Comparison of ENCODE assay signal across 16 cellular contexts in the genomic region with DNA sequence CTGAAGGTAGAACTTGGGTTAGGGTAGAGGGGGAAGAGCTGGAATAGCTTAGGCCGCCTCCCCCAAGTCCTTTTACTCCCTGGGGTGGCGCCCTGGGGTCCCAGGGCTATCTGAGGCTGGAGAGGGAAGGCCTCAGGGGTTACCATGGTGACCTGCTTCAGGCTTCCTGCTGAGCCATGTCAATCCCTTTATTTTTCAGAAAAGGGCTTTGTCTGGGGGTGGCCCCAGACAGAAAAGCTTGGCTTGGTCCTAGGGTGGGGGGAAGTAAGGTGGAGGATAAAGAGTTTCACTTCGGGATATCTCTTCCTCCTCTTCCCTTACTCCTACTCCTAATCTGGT. TPM values are rescaled to one million over a fixed set of nuclear protein-coding genes. Genes with fewer than 3 reads are reported as not detected.
DNase-seq lines count a peak whose midpoint lies in the region; ATAC-seq, FAIRE-seq and TF ChIP-seq lines count a peak whose summit lies in the region.
"Had no signal": no experiment of that assay in that cellular context is flagged by ENCODE, and none has a peak within 500 bp of the region (broad histone marks: within the 10 kb centered on the region; RNA-seq: fewer than 3 reads in every experiment).

No MANE protein-coding gene starts in this region.

- H3K36me3 Mint-ChIP-seq in activated CD8-positive, alpha-beta memory T cell treated with anti-CD3 and anti-CD28 coated beads, Interleukin-2, amount 10 ng/mL, durations not matched to agents 7 days and 5 days = no peaks in the 10 kb centered on the region
- H3K36me3 Mint-ChIP-seq in brain = peaks cover 46% of the 10 kb centered on the region
- H3K36me3 Mint-ChIP-seq in mesothelial cell of epicardium = peaks cover 7% of the 10 kb centered on the region

- no peak for FAIRE-seq in small intestine (lab: Jason Lieb, UNC)

- peaks cover 0 to 3% of the 10 kb centered on the region in 2 donors for H3K36me3 ChIP-seq in small intestine (ENCODE audit: control insufficient read depth in 2 of 2, insufficient read depth in 2 of 2, low read length in 2 of 2)

- H3K4me1 Mint-ChIP-seq in activated CD8-positive, alpha-beta memory T cell treated with anti-CD3 and anti-CD28 coated beads, Interleukin-2, amount 10 ng/mL, durations not matched to agents 7 days and 5 days = peaks cover 7% of the 10 kb centered on the region
- peaks cover 81% of the 10 kb centered on the region for H3K4me1 Mint-ChIP-seq in brain
- H3K4me1 Mint-ChIP-seq in mesothelial cell of epicardium = peaks cover 24% of the 10 kb centered on the region

- peaks cover 4% of the 10 kb centered on the region for H3K27me3 Mint-ChIP-seq in activated CD8-positive, alpha-beta memory T cell treated with anti-CD3 and anti-CD28 coated beads, Interleukin-2, amount 10 ng/mL, durations not matched to agents 7 days and 5 days
- H3K27me3 Mint-ChIP-seq in brain (peaks cover 19% of the 10 kb centered on the region), mesothelial cell of epicardium (ENCODE audit: low read depth) (no peaks in the 10 kb centered on the region)

- H3K4me3 ChIP-seq in small intestine (ENCODE audit: low read depth in 1 of 2, low read length in 2 of 2) = no peak overlapping the region

- H3K27me3 ChIP-seq in small intestine (ENCODE audit: control insufficient read depth in 2 of 2, insufficient read depth in 2 of 2, low read length in 2 of 2) = no peaks in the 10 kb centered on the region

- CTCF ChIA-PET in activated CD8-positive, alpha-beta memory T cell treated with anti-CD3 and anti-CD28 coated beads, Interleukin-2, amount 10 ng/mL, durations not matched to agents 7 days and 5 days (lab: Charles Lee) = no interaction called here

- peak overlapping the region; percentile 12 to 95 for H3K27ac ChIP-seq in small intestine (ENCODE audit: low read depth in 1 of 2, low read length in 1 of 2)
- H3K27ac ChIP-seq: 22Rv1 had no signal

- no peaks in the 10 kb centered on the region for H3K9me3 Mint-ChIP-seq in activated CD8-positive, alpha-beta memory T cell treated with anti-CD3 and anti-CD28 coated beads, Interleukin-2, amount 10 ng/mL, durations not matched to agents 7 days and 5 days (ENCODE audit: low read depth)
- H3K9me3 Mint-ChIP-seq in brain (peaks cover 0 to 2% (median 0%) of the 10 kb centered on the region in 5 experiments), mesothelial cell of epicardium (peaks cover 3% of the 10 kb centered on the region)

- no peak overlapping the region for H3K4me3 Mint-ChIP-seq in activated CD8-positive, alpha-beta memory T cell treated with anti-CD3 and anti-CD28 coated beads, Interleukin-2, amount 10 ng/mL, durations not matched to agents 7 days and 5 days
- H3K4me3 Mint-ChIP-seq in brain (peak overlapping the region; percentile 58 to 97 (median 94)), mesothelial cell of epicardium (no peak overlapping the region)

- DNase-seq in activated CD8-positive, alpha-beta memory T cell treated with anti-CD3 and anti-CD28 coated beads for 24 hours = peak; percentile 21
- no peak for DNase-seq in activated CD8-positive, alpha-beta memory T cell treated with anti-CD3 and anti-CD28 coated beads, Interleukin-2, amount 10 ng/mL, durations not matched to agents 7 days and 5 days
- peak; percentile 4 to 24 for DNase-seq in mesothelial cell of epicardium (ENCODE audit: low spot score in 2 of 2, unreplicated experiment in 2 of 2)
- no peak for DNase-seq in small intestine
- no peak for DNase-seq in NK-92 treated with Interleukin-12 subunit alpha and Interleukin-12 subunit beta, amount 100 ng/mL, for 24 hours (lab: John Stamatoyannopoulos, UW)
- no peak for DNase-seq in LoVo (ENCODE audit: low spot score)
- DNase-seq: C1 segment of cervical spinal cord, GOT3, IMR-90, NCI-H146, NCI-H2081 treated with DMSO at 0.1 percent for 48 hours, NCI-H2227 treated with DMSO at 0.1 percent for 48 hours, OCI-M1 had no signal

- no peaks in the 10 kb centered on the region for H3K9me3 ChIP-seq in small intestine (ENCODE audit: control insufficient read depth, low read depth)

- no peak overlapping the region for H3K27ac Mint-ChIP-seq in activated CD8-positive, alpha-beta memory T cell treated with anti-CD3 and anti-CD28 coated beads, Interleukin-2, amount 10 ng/mL, durations not matched to agents 7 days and 5 days
- peak overlapping the region in 3 of 5 experiments; percentile 29 to 89 (median 81) for H3K27ac Mint-ChIP-seq in brain
- no peak overlapping the region for H3K27ac Mint-ChIP-seq in mesothelial cell of epicardium

- no peak for ATAC-seq in activated CD8-positive, alpha-beta memory T cell treated with anti-CD3 and anti-CD28 coated beads, Interleukin-2, amount 10 ng/mL, durations not matched to agents 7 days and 5 days
- ATAC-seq in GM21447 (IDR thresholded peaks at IDR 0.05; ENCODE audit: unreplicated experiment) = no peak

- H3K4me1 ChIP-seq in small intestine (ENCODE audit: control insufficient read depth in 2 of 2, insufficient read depth in 1 of 2, low read depth in 1 of 2, low read length in 1 of 2) = peaks cover 0 to 6% of the 10 kb centered on the region in 2 donors

- no peak for TF ChIP-seq CTCF in brain (conservative IDR thresholded peaks at IDR 0.05)
- TF ChIP-seq CTCF in mesothelial cell of epicardium (IDR thresholded peaks at IDR 0.05; ENCODE audit: unreplicated experiment) = no peak

- WGBS in small intestine, 3 donors = 53 to 75% (median 60%) methylated on average over 3 of the region's 3 CpGs

RNA-seq across cellular contexts. Expression of gene EFNB1, which starts 6.3 kb away (rescaled TPM):
- total RNA-seq in activated CD8-positive, alpha-beta memory T cell treated with anti-CD3 and anti-CD28 coated beads, Interleukin-2, amount 10 ng/mL, durations not matched to agents 7 days and 5 days = 1 to 10 TPM; 4.2 to 4.3 TPM
- polyA plus RNA-seq in brain (ENCODE audit: insufficient read depth, low read depth, low replicate concordance) (21.3 TPM), small intestine (10 to 100 TPM; 21.9 to 47.0 (median 26.4) TPM)
- total RNA-seq in mesothelial cell of epicardium = 69.2 to 71.6 TPM (median 70.1 TPM) in 3 replicates

Comparison
In these comparisons a context has a peak if more than half of its experiments do, and no peak if none do; other contexts are left out.
1. DNase-seq: peak in activated CD8-positive, alpha-beta memory T cell treated with anti-CD3 and anti-CD28 coated beads for 24 hours (single experiment) and mesothelial cell of epicardium (2 of 2); none in activated CD8-positive, alpha-beta memory T cell treated with anti-CD3 and anti-CD28 coated beads, Interleukin-2, amount 10 ng/mL, durations not matched to agents 7 days and 5 days (single experiment), small intestine (single experiment), NK-92 treated with Interleukin-12 subunit alpha and Interleukin-12 subunit beta, amount 100 ng/mL, for 24 hours (single experiment) and LoVo (single experiment).
2. H3K27ac Mint-ChIP-seq: peak in brain (3 of 5); none in activated CD8-positive, alpha-beta memory T cell treated with anti-CD3 and anti-CD28 coated beads, Interleukin-2, amount 10 ng/mL, durations not matched to agents 7 days and 5 days (single experiment) and mesothelial cell of epicardium (single experiment).
3. H3K4me3 Mint-ChIP-seq: peak in brain (5 of 5); none in activated CD8-positive, alpha-beta memory T cell treated with anti-CD3 and anti-CD28 coated beads, Interleukin-2, amount 10 ng/mL, durations not matched to agents 7 days and 5 days (single experiment) and mesothelial cell of epicardium (single experiment).
4. RNA of gene EFNB1, which starts 6.3 kb away (total RNA-seq): 69.2 to 71.6 TPM in mesothelial cell of epicardium; 4.2 to 4.3 TPM in activated CD8-positive, alpha-beta memory T cell treated with anti-CD3 and anti-CD28 coated beads, Interleukin-2, amount 10 ng/mL, durations not matched to agents 7 days and 5 days; every median in the first group is over 10 times any median in the second.